1 cellular context compared by ENCODE assay signal in the genomic region with DNA sequence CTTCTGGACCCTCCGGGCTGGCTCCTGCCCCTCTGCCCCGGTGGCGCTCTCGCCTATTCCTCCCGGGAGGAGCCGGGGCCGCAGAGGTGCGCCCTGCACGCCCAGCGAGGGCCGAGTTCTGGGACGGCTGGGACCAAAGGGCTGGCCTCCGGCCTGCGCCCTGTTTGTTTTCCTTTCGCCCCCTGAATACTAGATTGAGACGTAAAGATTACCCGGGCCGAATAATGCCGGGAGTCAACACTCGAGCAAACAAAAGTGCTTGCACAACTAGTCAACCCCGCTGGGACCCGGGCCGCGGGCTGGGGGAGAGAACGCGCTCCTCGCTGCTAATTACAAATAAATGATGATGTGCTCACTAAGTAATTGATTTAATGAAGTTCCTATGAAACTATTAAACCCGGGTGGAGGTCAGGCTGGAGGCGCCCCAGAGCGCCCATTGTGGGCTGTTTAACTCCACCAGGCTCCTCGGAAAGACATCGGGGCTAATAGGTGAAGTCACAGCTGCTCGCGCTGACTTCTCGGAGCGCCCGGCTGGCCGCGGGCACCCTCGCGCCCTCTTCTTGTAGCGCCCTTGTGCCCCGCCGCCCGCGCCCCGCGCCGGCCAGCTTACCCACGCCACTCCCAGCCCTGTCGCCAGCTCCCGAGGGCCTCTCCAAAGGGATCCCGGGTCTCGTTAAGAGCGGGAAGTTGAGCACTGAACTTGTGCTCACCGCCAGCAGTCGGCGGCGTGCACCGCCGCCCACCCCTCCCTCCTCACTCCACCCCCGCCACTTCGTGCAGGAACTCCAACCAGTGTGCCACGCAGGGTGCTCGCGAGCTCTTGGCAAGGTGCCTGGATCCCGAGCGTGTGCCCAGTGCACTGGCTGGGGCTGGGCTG.
TF ChIP-seq lines count a peak whose summit lies in the region.

No MANE protein-coding gene starts in this region.

TF ChIP-seq in H1, 55 proteins besides CTCF, POLR2A, EP300 and RAD21:
- TF ChIP-seq RBBP5 (IDR thresholded peaks at IDR 0.05; ENCODE audit: borderline replicate concordance, low read depth, low read length) (peak; percentile 19; the same call in 1 of the 2 replicates), PHF8 (conservative IDR thresholded peaks at IDR 0.05; ENCODE audit: low read depth, low read length) (no peak; the same call in 1 of the 2 replicates), EGR1 (IDR thresholded peaks at IDR 0.05; ENCODE audit: borderline replicate concordance, low read depth, low read length) (no peak), RNF2 (IDR thresholded peaks at IDR 0.05; ENCODE audit: borderline replicate concordance, low read depth, low read length, missing control alignments, poor library complexity, severe bottlenecking) (peak; percentile 10), KDM4A (IDR thresholded peaks at IDR 0.05; ENCODE audit: low read depth, low read length, severe bottlenecking) (peak; percentile 16), SUZ12 (IDR thresholded peaks at IDR 0.05; ENCODE audit: low read length) (peak; percentile 70; the same call in 1 of the 2 replicates), ASH2L (IDR thresholded peaks at IDR 0.05; ENCODE audit: low read length) (peak; percentile 63), SP1 (IDR thresholded peaks at IDR 0.05; ENCODE audit: low read depth, low read length) (no peak), ZNF274 (IDR thresholded peaks at IDR 0.05; ENCODE audit: borderline replicate concordance, extremely low read depth, low read length) (no peak), EZH2 (IDR thresholded peaks at IDR 0.05; ENCODE audit: low read depth, low read length, severe bottlenecking) (peak; percentile 77), CEBPB (IDR thresholded peaks at IDR 0.05; ENCODE audit: low read depth, low read length) (0 out of 2 replicates have a peak, but pooled peaks have one; percentile 7)
